8 cellular contexts compared by ENCODE assay signal in the genomic region with DNA sequence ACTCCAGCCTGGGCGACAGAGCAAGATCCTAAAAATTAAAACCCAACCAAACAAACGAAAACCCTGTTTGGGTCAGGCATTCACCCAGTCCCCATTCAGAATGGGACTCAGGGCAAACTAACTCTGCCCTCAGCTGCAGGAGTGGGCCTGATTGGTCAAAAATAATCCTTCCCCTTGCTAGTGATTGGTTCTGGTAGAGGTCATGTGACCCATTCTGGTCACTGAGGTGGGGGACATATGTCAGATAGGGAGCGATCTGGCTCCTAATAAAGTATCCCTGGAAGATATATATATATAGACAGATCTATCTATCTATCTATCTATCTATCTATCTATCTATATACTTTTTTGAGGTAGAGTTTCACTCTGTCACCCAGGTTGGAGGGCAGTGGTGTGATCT.
"Had no signal": no experiment of that assay in that cellular context is flagged by ENCODE, and none has a peak within 500 bp of the region (broad histone marks: within the 10 kb centered on the region; RNA-seq: fewer than 3 reads in every experiment).

No MANE protein-coding gene starts in this region.

- H3K4me3 Mint-ChIP-seq: GM23338, H9 had no signal

- H3K4me2 ChIP-seq: GM23338 had no signal

- DNase-seq: H9, HCEC 1CT, IMR-90, KG1 had no signal

- FAIRE-seq: H1, H54, HTR-8/SVneo had no signal

- H2AFZ ChIP-seq: GM23338 had no signal

- H3K27ac Mint-ChIP-seq: GM23338, H9 had no signal

- H3K4me3 ChIP-seq: GM23338 had no signal

- ATAC-seq: GM23338 had no signal
